ENCODE assay signal across 1 cellular context in genomic region chr16:50844840-50845239, GRCh38.
TF ChIP-seq lines count a peak whose summit lies in the region.

No MANE protein-coding gene starts in this region.

TF ChIP-seq in IMR-90, 13 proteins besides CTCF, POLR2A, EP300 and RAD21 (continued from another document):
- no peak for TF ChIP-seq ELK1 (IDR thresholded peaks at IDR 0.05; ENCODE audit: borderline replicate concordance, low read depth, low read length)
- TF ChIP-seq USF2 (IDR thresholded peaks at IDR 0.05; ENCODE audit: low read depth, low read length) = no peak
- no peak for TF ChIP-seq RFX5 (IDR thresholded peaks at IDR 0.05; ENCODE audit: low read depth, low read length)
- no peak for TF ChIP-seq FOS (IDR thresholded peaks at IDR 0.05; ENCODE audit: low read depth, low read length)
- no peak for TF ChIP-seq MXI1 (IDR thresholded peaks at IDR 0.05; ENCODE audit: borderline replicate concordance, low read depth, low read length)
- no peak for TF ChIP-seq BHLHE40 (IDR thresholded peaks at IDR 0.05; ENCODE audit: low read depth, low read length)
